2 cellular contexts compared by ENCODE assay signal in genomic region chr7:19585761-19586160, GRCh38.
A peak's percentile ranks its signal among the peaks of the same experiment; 100 is the strongest.
TF ChIP-seq lines count a peak whose summit lies in the region.

No MANE protein-coding gene starts in this region.

TF ChIP-seq in HepG2, 621 proteins besides CTCF, POLR2A, EP300 and RAD21:
- TF ChIP-seq CEBPB (IDR thresholded peaks at IDR 0.05; ENCODE audit: borderline replicate concordance, low read depth, low read length) (peak; percentile 17; the same call in 1 of the 2 replicates), BRF2 (CRISPR knock-in tag; IDR thresholded peaks at IDR 0.05) (no peak)

TF ChIP-seq in H1, 55 proteins besides CTCF, POLR2A, EP300 and RAD21:
- peak; percentile 43; the same call in 1 of the 2 replicates for TF ChIP-seq CEBPB (IDR thresholded peaks at IDR 0.05; ENCODE audit: low read depth, low read length)
- TF ChIP-seq SP2 (IDR thresholded peaks at IDR 0.05; ENCODE audit: low read length) = no peak
- no peak for TF ChIP-seq GABPA (IDR thresholded peaks at IDR 0.05; ENCODE audit: borderline replicate concordance, insufficient read depth, low read length)
- TF ChIP-seq CREB1 (IDR thresholded peaks at IDR 0.05) = no peak
